8 cellular contexts compared by ENCODE assay signal in the genomic region with DNA sequence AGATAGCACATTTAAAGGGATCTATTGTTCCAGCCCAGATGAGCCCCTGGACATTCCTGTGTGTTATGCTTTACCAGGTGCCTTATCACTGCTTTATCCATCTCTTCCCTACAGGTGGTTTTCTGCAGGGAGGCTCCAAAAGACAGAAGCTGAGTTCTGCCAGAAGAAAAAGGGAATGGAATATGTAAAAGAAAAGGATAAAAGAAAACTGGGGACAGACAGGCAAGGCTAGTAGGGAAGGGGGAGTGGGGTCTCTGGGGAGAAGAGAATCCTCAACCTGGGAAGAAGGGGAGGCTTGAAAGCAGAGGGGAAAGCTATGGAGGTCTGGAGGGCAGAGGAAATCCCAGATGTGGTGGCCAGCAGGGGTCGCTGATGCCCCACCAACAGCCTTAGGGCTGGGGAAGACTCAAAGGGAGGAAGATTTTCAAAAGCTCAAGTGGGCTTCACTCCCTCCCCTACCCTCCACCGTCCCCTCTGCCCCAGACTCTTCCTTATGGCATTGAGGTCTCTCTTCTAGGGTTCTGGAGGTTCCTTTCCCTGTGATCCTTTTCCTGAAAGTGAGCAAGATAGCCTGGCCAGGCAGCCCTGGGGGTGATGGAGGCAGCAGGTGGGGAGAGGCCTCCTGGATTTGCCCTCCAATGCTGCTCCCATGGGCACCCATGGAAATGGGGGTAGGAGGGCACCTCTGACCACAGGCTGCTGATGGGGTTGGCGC.
A peak's percentile ranks its signal among the peaks of the same experiment; 100 is the strongest.
DNase-seq lines count a peak whose midpoint lies in the region; ATAC-seq and TF ChIP-seq lines count a peak whose summit lies in the region.

No MANE protein-coding gene starts in this region.

- H3K27ac Mint-ChIP-seq in activated CD8-positive, alpha-beta T cell treated with anti-CD3 and anti-CD28 coated beads for 36 hours = no peak overlapping the region

- no peak overlapping the region for H3K4me3 ChIP-seq in HFF-Myc (replicated peaks; ENCODE audit: low read depth, low read length)

- CTCF ChIA-PET in activated CD8-positive, alpha-beta T cell treated with anti-CD3 and anti-CD28 coated beads for 36 hours (lab: Charles Lee) = interaction anchor here (0.6 to 9.7 kb wide), 35 partner anchors 9 to 459 kb away, joined by 3 to 361 read pairs (median 4); a partner anchor contains a TSS

- H3K36me3 Mint-ChIP-seq in activated CD8-positive, alpha-beta T cell treated with anti-CD3 and anti-CD28 coated beads for 36 hours (ENCODE audit: low read depth) = no peaks in the 10 kb centered on the region

- POLR2A ChIA-PET in activated CD8-positive, alpha-beta T cell treated with anti-CD3 and anti-CD28 coated beads for 36 hours (lab: Charles Lee) = interaction anchor here (1.1 kb wide), 2 partner anchors 28 to 216 kb away, joined by 3 read pairs; no protein-coding TSS in a partner anchor

- H3K4me1 Mint-ChIP-seq in activated CD8-positive, alpha-beta T cell treated with anti-CD3 and anti-CD28 coated beads for 36 hours (ENCODE audit: low read depth) = peaks cover 9% of the 10 kb centered on the region

- intact Hi-C loops in activated CD8-positive, alpha-beta T cell treated with anti-CD3 and anti-CD28 coated beads for 36 hours (cut with micrococcal nuclease) = loop anchor here (1.0 kb wide), 1 partner anchor 217 kb away; no protein-coding TSS in a partner anchor

- peak; percentile 83 for TF ChIP-seq CTCF in HFF-Myc (IDR thresholded peaks at IDR 0.05; ENCODE audit: low read depth, low read length, missing control alignments)
- TF ChIP-seq CTCF in activated CD8-positive, alpha-beta T cell treated with anti-CD3 and anti-CD28 coated beads for 36 hours (IDR thresholded peaks at IDR 0.05) = peak; percentile 78

- no peaks in the 10 kb centered on the region for H3K27me3 Mint-ChIP-seq in activated CD8-positive, alpha-beta T cell treated with anti-CD3 and anti-CD28 coated beads for 36 hours

- no peak overlapping the region for H3K4me3 Mint-ChIP-seq in activated CD8-positive, alpha-beta T cell treated with anti-CD3 and anti-CD28 coated beads for 36 hours

- DNase-seq in GM03348 (ENCODE audit: low spot score) = peak; percentile 85
- DNase-seq in HFF-Myc (ENCODE audit: extremely low read depth, low read depth) = no peak
- DNase-seq in NCI-H524 (lab: John Stamatoyannopoulos, UW) = peak; percentile 31 to 80
- peak; percentile 80 for DNase-seq in activated CD8-positive, alpha-beta T cell treated with anti-CD3 and anti-CD28 coated beads for 36 hours
- DNase-seq in effector CD8-positive, alpha-beta T cell (lab: John Stamatoyannopoulos, UW) = peak; percentile 53
- DNase-seq in medulla oblongata (ENCODE audit: extremely low spot score) = peak; percentile 79
- DNase-seq in stimulated activated CD8-positive, alpha-beta memory T cell treated with anti-CD3 and anti-CD28 coated beads, Interleukin-15, amount 100 ng/mL, for 4 hours (ENCODE audit: low read depth in 2 of 2) = peak; percentile 16 to 29

- no peaks in the 10 kb centered on the region for H3K9me3 Mint-ChIP-seq in activated CD8-positive, alpha-beta T cell treated with anti-CD3 and anti-CD28 coated beads for 36 hours

- ATAC-seq in activated CD8-positive, alpha-beta T cell treated with anti-CD3 and anti-CD28 coated beads for 36 hours = peak; percentile 92
- ATAC-seq in GM19023 (IDR thresholded peaks at IDR 0.05; ENCODE audit: unreplicated experiment) = no peak
